Comparison of ENCODE assay signal across 9 cellular contexts in genomic region chr2:219522111-219523030, GRCh38.
DNase-seq lines count a peak whose midpoint lies in the region; ATAC-seq and TF ChIP-seq lines count a peak whose summit lies in the region.
"Had no signal": no experiment of that assay in that cellular context is flagged by ENCODE, and none has a peak within 500 bp of the region (broad histone marks: within the 10 kb centered on the region; RNA-seq: fewer than 3 reads in every experiment).

No MANE protein-coding gene starts in this region.

- H3K4me3 ChIP-seq in coronary artery (peak overlapping the region; percentile 67), muscle layer of colon (ENCODE audit: low read depth in 1 of 2, low read length in 2 of 2) (peak overlapping the region; percentile 21 to 23)

- no peaks in the 10 kb centered on the region for H3K9me3 ChIP-seq in muscle layer of colon (ENCODE audit: low read length)

- H3K27ac ChIP-seq in coronary artery: peak overlapping the region; percentile 32 to 44
- peak overlapping the region; percentile 57 for H3K27ac ChIP-seq in muscle layer of colon (ENCODE audit: low read depth, low read length)

- peaks cover 6 to 17% of the 10 kb centered on the region in 2 donors for H3K27me3 ChIP-seq in muscle layer of colon (ENCODE audit: control insufficient read depth in 1 of 2, insufficient read depth in 2 of 2, low read length in 2 of 2)

- DNase-seq in AG20443 (ENCODE audit: low spot score): peak; percentile 76
- DNase-seq in HuH-7 (ENCODE audit: low spot score): peak; percentile 79
- DNase-seq in coronary artery (ENCODE audit: low spot score): no peak
- no peak for DNase-seq in T1000 (lab: John Stamatoyannopoulos, UW)
- DNase-seq: activated CD4-positive, alpha-beta T cell treated with anti-CD3 and anti-CD28 coated beads, Interleukin-2, amount 10 ng/mL, durations not matched to agents 24 days and 14 days had no signal

- H3K9ac ChIP-seq in muscle layer of colon (ENCODE audit: low read length): no peak overlapping the region

- peaks cover 16% of the 10 kb centered on the region for H3K4me1 ChIP-seq in muscle layer of colon (ENCODE audit: insufficient read depth, low read length)

- H3K36me3 ChIP-seq in muscle layer of colon (ENCODE audit: insufficient read depth, low read length): no peaks in the 10 kb centered on the region

- TF ChIP-seq CTCF in coronary artery (IDR thresholded peaks at IDR 0.05): no peak

- ATAC-seq in HG03342 (IDR thresholded peaks at IDR 0.05; ENCODE audit: unreplicated experiment): no peak
- no peak for ATAC-seq in HG02840 (IDR thresholded peaks at IDR 0.05; ENCODE audit: low FRiP score, unreplicated experiment)
- no peak for ATAC-seq in HG03442 (IDR thresholded peaks at IDR 0.05; ENCODE audit: unreplicated experiment)

Comparison
In these comparisons a context has a peak if more than half of its experiments do, and no peak if none do; other contexts are left out.
1. DNase-seq: peak in AG20443 (single experiment) and HuH-7 (single experiment); none in coronary artery (single experiment) and T1000 (single experiment).